In the genomic region with DNA sequence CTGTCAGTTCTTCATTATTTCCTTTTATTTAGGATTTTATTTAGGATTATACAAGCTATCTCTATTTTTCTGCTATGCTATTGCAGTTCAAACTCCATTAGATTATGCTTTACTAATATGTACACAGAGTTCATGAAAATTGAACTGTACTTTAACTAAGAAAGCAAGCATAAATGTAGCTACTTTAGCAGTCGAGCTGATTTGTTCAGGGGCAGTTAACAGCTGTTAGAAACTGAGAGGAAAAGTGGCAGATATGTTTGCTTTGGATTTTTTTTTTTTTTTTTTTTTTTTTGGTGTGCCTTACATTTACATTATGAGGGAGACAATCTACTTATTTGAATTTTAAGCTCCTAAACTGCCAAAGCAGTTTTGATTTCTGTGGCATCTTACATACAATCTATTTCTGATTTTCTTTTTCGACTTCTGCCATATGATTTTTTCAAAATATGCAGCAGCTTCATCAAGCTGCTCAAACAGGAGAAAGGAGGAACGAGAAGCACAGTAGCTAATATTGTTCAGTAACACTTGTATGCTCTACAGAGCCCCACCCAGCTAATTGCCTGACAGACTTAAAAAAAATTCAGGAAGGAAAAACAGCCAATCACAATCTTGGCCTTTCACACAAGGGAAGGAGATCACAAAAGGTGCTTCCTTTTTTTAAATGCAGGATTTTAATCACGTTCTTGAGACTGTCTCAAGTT, we compare ENCODE assay signal across 9 cellular contexts.
DNase-seq lines count a peak whose midpoint lies in the region; ATAC-seq, FAIRE-seq and TF ChIP-seq lines count a peak whose summit lies in the region.
"Had no signal": no experiment of that assay in that cellular context is flagged by ENCODE, and none has a peak within 500 bp of the region (broad histone marks: within the 10 kb centered on the region; RNA-seq: fewer than 3 reads in every experiment).

No MANE protein-coding gene starts in this region.

- DNase-seq in NCI-H1417 treated with DMSO at 0.1 percent for 48 hours (lab: John Stamatoyannopoulos, UW) = peak; percentile 88
- peak; percentile 82 for DNase-seq in SKM-1 treated with dmso at 0.1 percent for 144 hours (lab: John Stamatoyannopoulos, UW; ENCODE audit: unreplicated experiment)
- DNase-seq in pancreas = no peak
- DNase-seq in left lobe of liver (ENCODE audit: low spot score) = no peak
- no peak for DNase-seq in activated effector memory CD4-positive, alpha-beta T cell treated with Interleukin-2 at 50 U/mL for 16 hours
- DNase-seq: NK-92 treated with Interleukin-12 subunit alpha and Interleukin-12 subunit beta, amount 100 ng/mL, for 24 hours had no signal

- no peaks in the 10 kb centered on the region for H3K4me1 ChIP-seq in pancreas

- intact Hi-C loops in pancreas (cut with DNase I) = no loop called here

- H3K9me3 ChIP-seq in pancreas = no peaks in the 10 kb centered on the region

- H3K27me3 ChIP-seq in pancreas = no peaks in the 10 kb centered on the region

- no peak for TF ChIP-seq CTCF in pancreas (IDR thresholded peaks at IDR 0.05)

- H3K27ac ChIP-seq in pancreas = no peak overlapping the region

- H3K36me3 ChIP-seq in pancreas = no peaks in the 10 kb centered on the region

- no peak overlapping the region for H3K4me3 ChIP-seq in pancreas

- no peak for FAIRE-seq in pancreas (lab: Jason Lieb, UNC)

- 57 to 59% methylated on average over 4 of the region's 4 CpGs for WGBS in pancreas, 2 donors

- ATAC-seq in GM21737 (IDR thresholded peaks at IDR 0.05; ENCODE audit: unreplicated experiment) = peak; percentile 66
- peak in 3 of 4 donors; percentile 20 to 60 (median 42) for ATAC-seq in pancreas
- no peak for ATAC-seq in GM19467 (IDR thresholded peaks at IDR 0.05; ENCODE audit: unreplicated experiment)
- no peak for ATAC-seq in left lobe of liver
- no peak for ATAC-seq in GM19395 (IDR thresholded peaks at IDR 0.05; ENCODE audit: unreplicated experiment)

Comparison
In these comparisons a context has a peak if more than half of its experiments do, and no peak if none do; other contexts are left out.
1. ATAC-seq: peak in GM21737 (single experiment) and pancreas (3 of 4); none in GM19467 (single experiment), left lobe of liver (single experiment) and GM19395 (single experiment).
2. DNase-seq: peak in NCI-H1417 treated with DMSO at 0.1 percent for 48 hours (single experiment) and SKM-1 treated with dmso at 0.1 percent for 144 hours (single experiment); none in pancreas (0 of 6), left lobe of liver (single experiment) and activated effector memory CD4-positive, alpha-beta T cell treated with Interleukin-2 at 50 U/mL for 16 hours (single experiment).